ENCODE assay signal across 2 cellular contexts in genomic region chr6:157224957-157225574, GRCh38.
TF ChIP-seq lines count a peak whose summit lies in the region.

No MANE protein-coding gene starts in this region.

TF ChIP-seq in SK-N-SH treated with all-trans-retinoic acid at 6 μM for 48 hours, 23 proteins besides CTCF, POLR2A, EP300 and RAD21 (continued from another document):
- TF ChIP-seq TSHZ2 (CRISPR knock-in tag; IDR thresholded peaks at IDR 0.05) = no peak

TF ChIP-seq in K562, 482 proteins besides CTCF, POLR2A, EP300 and RAD21 (continued from another document):
- TF ChIP-seq AFF1 (IDR thresholded peaks at IDR 0.05; ENCODE audit: low read depth in 1 of 2, partially characterized antibody in 2 of 2) = no peak
